Comparison of ENCODE assay signal across 21 cellular contexts in the genomic region with DNA sequence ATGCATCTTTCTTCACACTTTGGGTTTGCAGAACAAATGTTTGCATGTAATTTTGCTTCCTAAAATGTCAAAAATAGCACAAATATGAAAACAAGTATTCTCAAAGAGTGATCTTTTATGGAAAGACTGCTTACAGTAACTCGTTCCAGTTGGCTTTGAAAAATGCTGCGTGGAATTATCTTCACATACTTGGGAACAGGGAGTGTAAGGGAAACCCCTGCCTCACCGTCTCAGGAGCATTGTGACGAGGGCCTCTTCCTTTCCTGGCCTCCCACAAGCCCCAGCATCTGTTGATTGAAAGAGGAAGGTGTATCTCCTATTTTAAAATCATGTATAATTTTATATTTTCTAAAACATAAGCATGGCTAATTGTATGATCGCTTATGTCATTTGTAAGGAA. TPM values are rescaled to one million over a fixed set of nuclear protein-coding genes. Genes with fewer than 3 reads are reported as not detected.
DNase-seq lines count a peak whose midpoint lies in the region; ATAC-seq and TF ChIP-seq lines count a peak whose summit lies in the region.
"Had no signal": no experiment of that assay in that cellular context is flagged by ENCODE, and none has a peak within 500 bp of the region (broad histone marks: within the 10 kb centered on the region; RNA-seq: fewer than 3 reads in every experiment).

No MANE protein-coding gene starts in this region.

- H3K4me3 ChIP-seq in AG10803 (ENCODE audit: low read length): no peak overlapping the region
- H3K4me3 ChIP-seq in colonic mucosa: no peak overlapping the region
- no peak overlapping the region for H3K4me3 ChIP-seq in lung
- H3K4me3 ChIP-seq in skeletal muscle tissue (ENCODE audit: low read length in 3 of 3): no peak overlapping the region
- no peak overlapping the region for H3K4me3 ChIP-seq in endodermal cell (ENCODE audit: low read length)
- H3K4me3 ChIP-seq: BLaER1 treated with 17β-estradiol and CSF1 and Interleukin-3, amounts not matched to agents 10 nM and 100 nM; coronary artery; spleen had no signal

- no peaks in the 10 kb centered on the region for H3K36me3 ChIP-seq in colonic mucosa
- no peaks in the 10 kb centered on the region for H3K36me3 ChIP-seq in lung (ENCODE audit: control insufficient read depth in 2 of 2, insufficient read depth in 2 of 2, low read length in 2 of 2)
- no peaks in the 10 kb centered on the region for H3K36me3 ChIP-seq in skeletal muscle tissue (ENCODE audit: control insufficient read depth in 3 of 3, insufficient read depth in 3 of 3, low read length in 3 of 3)
- H3K36me3 ChIP-seq in endodermal cell (ENCODE audit: control insufficient read depth, insufficient read depth, low read length): no peaks in the 10 kb centered on the region
- H3K36me3 ChIP-seq: BLaER1 treated with 17β-estradiol and CSF1 and Interleukin-3, amounts not matched to agents 10 nM and 100 nM; spleen had no signal

- ATAC-seq in lung (ENCODE audit: insufficient read depth, low FRiP score): no peak
- ATAC-seq in GM21367 (IDR thresholded peaks at IDR 0.05; ENCODE audit: unreplicated experiment): no peak
- ATAC-seq: activated CD4-positive, alpha-beta T cell treated with anti-CD3 and anti-CD28 coated beads for 36 hours; HepG2 had no signal

- 42 to 45% methylated on average over 5 of the region's 5 CpGs for WGBS in lung, 2 donors
- 85 to 97% methylated on average over 3 to 5 of the region's 5 CpGs for WGBS in endodermal cell (ENCODE audit: insufficient coverage in 1 of 2, insufficient read length in 1 of 2), 2 experiments

- peaks cover 3% of the 10 kb centered on the region for H3K27me3 Mint-ChIP-seq in endodermal cell (ENCODE audit: insufficient read depth)
- H3K27me3 Mint-ChIP-seq: activated CD4-positive, alpha-beta T cell treated with anti-CD3 and anti-CD28 coated beads for 36 hours; activated naive CD8-positive, alpha-beta T cell; stimulated activated naive CD8-positive, alpha-beta T cell treated with anti-CD3 and anti-CD28 coated beads, Interleukin-15, Interleukin-2, amounts not matched to agents 100 ng/mL and 50 ng/mL, for 24 hours had no signal

- TF ChIP-seq CTCF in AG10803 (conservative IDR thresholded peaks at IDR 0.05; ENCODE audit: low read length) (no peak), colonic mucosa (IDR thresholded peaks at IDR 0.05) (no peak), lung (IDR thresholded peaks at IDR 0.05; ENCODE audit: control extremely low read depth, extremely low read depth) (no peak), endodermal cell (conservative IDR thresholded peaks at IDR 0.05) (no peak)

- no peak overlapping the region for H3K9ac ChIP-seq in colonic mucosa (ENCODE audit: low read depth in 2 of 2, low read length in 2 of 2)
- no peak overlapping the region for H3K9ac ChIP-seq in skeletal muscle tissue (ENCODE audit: low read depth in 1 of 3, low read length in 3 of 3)
- H3K9ac ChIP-seq in endodermal cell (ENCODE audit: extremely low read depth, low read length, poor library complexity, severe bottlenecking): no peak overlapping the region
- H3K9ac ChIP-seq: BLaER1 treated with 17β-estradiol and CSF1 and Interleukin-3, amounts not matched to agents 10 nM and 100 nM had no signal

- intact Hi-C loops in colonic mucosa (cut with DNase I): no loop called here

- DNase-seq in AG10803 (ENCODE audit: low read depth) (peak; percentile 47), colonic mucosa (peak; percentile 15), lung (ENCODE audit: low spot score) (peak; percentile 20), endodermal cell (no peak), RPMI8226 (no peak), MV-4-11 (lab: John Stamatoyannopoulos, UW) (no peak)
- DNase-seq: activated CD4-positive, alpha-beta T cell treated with anti-CD3 and anti-CD28 coated beads for 36 hours; foreskin melanocyte; NCI-H1417 treated with DMSO at 0.1 percent for 48 hours; NCI-H524 treated with DMSO at 0.1 percent for 48 hours; nephron progenitor cell; spleen; stimulated activated CD4-positive, alpha-beta T cell treated with anti-CD3 and anti-CD28 coated beads, Interleukin-4, amount 100 ng/mL, for 24 hours had no signal

- H3K36me3 Mint-ChIP-seq in endodermal cell (ENCODE audit: low read depth): no peaks in the 10 kb centered on the region
- H3K36me3 Mint-ChIP-seq: activated naive CD8-positive, alpha-beta T cell had no signal

- H3K27ac ChIP-seq in colonic mucosa: no peak overlapping the region
- H3K27ac ChIP-seq in lung (ENCODE audit: low read depth in 1 of 2, low read length in 1 of 2): peak overlapping the region in 1 of 2 donors; percentile 46
- peak overlapping the region; percentile 60 for H3K27ac ChIP-seq in skeletal muscle tissue (ENCODE audit: low read depth, low read length)
- H3K27ac ChIP-seq in endodermal cell (ENCODE audit: low read depth, low read length): no peak overlapping the region
- H3K27ac ChIP-seq: BLaER1 treated with 17β-estradiol and CSF1 and Interleukin-3, amounts not matched to agents 10 nM and 100 nM had no signal

- no peaks in the 10 kb centered on the region for H3K4me1 ChIP-seq in colonic mucosa
- H3K4me1 ChIP-seq in lung (ENCODE audit: control insufficient read depth in 2 of 2, insufficient read depth in 2 of 2, low read length in 2 of 2): peaks cover 0 to 16% of the 10 kb centered on the region in 2 donors
- peaks cover 0 to 10% (median 8%) of the 10 kb centered on the region in 3 donors for H3K4me1 ChIP-seq in skeletal muscle tissue (ENCODE audit: control insufficient read depth in 3 of 3, insufficient read depth in 3 of 3, low read length in 3 of 3)
- no peaks in the 10 kb centered on the region for H3K4me1 ChIP-seq in endodermal cell (ENCODE audit: control insufficient read depth, insufficient read depth, low read length)

- H3K4me1 Mint-ChIP-seq in endodermal cell: no peaks in the 10 kb centered on the region
- H3K4me1 Mint-ChIP-seq: nephron progenitor cell had no signal

- no peak overlapping the region for H3K27ac Mint-ChIP-seq in endodermal cell
- H3K27ac Mint-ChIP-seq: activated CD4-positive, alpha-beta T cell treated with anti-CD3 and anti-CD28 coated beads for 36 hours; activated naive CD8-positive, alpha-beta T cell; nephron progenitor cell; progenitor cell of endocrine pancreas; stimulated activated naive CD8-positive, alpha-beta T cell treated with anti-CD3 and anti-CD28 coated beads, Interleukin-15, Interleukin-2, amounts not matched to agents 100 ng/mL and 50 ng/mL, for 24 hours had no signal

- no peaks in the 10 kb centered on the region for H3K9me3 ChIP-seq in colonic mucosa
- peaks cover 0 to 4% of the 10 kb centered on the region in 2 donors for H3K9me3 ChIP-seq in lung (ENCODE audit: control insufficient read depth in 2 of 2, insufficient read depth in 1 of 2, low read length in 1 of 2)
- no peaks in the 10 kb centered on the region for H3K9me3 ChIP-seq in skeletal muscle tissue (ENCODE audit: control insufficient read depth in 3 of 3, low read length in 3 of 3)
- H3K9me3 ChIP-seq in endodermal cell (ENCODE audit: control insufficient read depth, low read length): peaks cover 6% of the 10 kb centered on the region
- H3K9me3 ChIP-seq: spleen had no signal

- no peaks in the 10 kb centered on the region for H3K9me3 Mint-ChIP-seq in endodermal cell
- H3K9me3 Mint-ChIP-seq: stimulated activated naive CD8-positive, alpha-beta T cell treated with anti-CD3 and anti-CD28 coated beads, Interleukin-15, Interleukin-2, amounts not matched to agents 100 ng/mL and 50 ng/mL, for 24 hours had no signal

- H3K27me3 ChIP-seq in colonic mucosa: no peaks in the 10 kb centered on the region
- H3K27me3 ChIP-seq in lung (ENCODE audit: control insufficient read depth, insufficient read depth): no peaks in the 10 kb centered on the region
- H3K27me3 ChIP-seq in skeletal muscle tissue (ENCODE audit: control insufficient read depth in 3 of 3, insufficient read depth in 3 of 3, low read length in 3 of 3): peaks cover 0 to 3% (median under 1%) of the 10 kb centered on the region in 3 donors
- H3K27me3 ChIP-seq in endodermal cell (ENCODE audit: control insufficient read depth, insufficient read depth, low read length, poor library complexity, severe bottlenecking): no peaks in the 10 kb centered on the region
- H3K27me3 ChIP-seq: BLaER1 treated with 17β-estradiol and CSF1 and Interleukin-3, amounts not matched to agents 10 nM and 100 nM; spleen had no signal

- no peak overlapping the region for H3K4me3 Mint-ChIP-seq in endodermal cell
- H3K4me3 Mint-ChIP-seq: activated CD4-positive, alpha-beta T cell treated with anti-CD3 and anti-CD28 coated beads for 36 hours; activated naive CD8-positive, alpha-beta T cell; nephron progenitor cell; stimulated activated naive CD8-positive, alpha-beta T cell treated with anti-CD3 and anti-CD28 coated beads, Interleukin-15, Interleukin-2, amounts not matched to agents 100 ng/mL and 50 ng/mL, for 24 hours had no signal

RNA-seq across cellular contexts. Expression of a gene that starts 18.3 kb away (rescaled TPM):
- total RNA-seq in colonic mucosa: 10 to 100 TPM; 17.1 to 27.3 TPM
- total RNA-seq in lung: 100 to 1,000 TPM; 320 to 565 TPM
- 100 to 1,000 TPM; 198 to 669 TPM for polyA plus RNA-seq in lung
- 35.5 TPM for total RNA-seq in skeletal muscle tissue
- 100 to 1,000 TPM in 1 of 2 donors, 10 to 100 TPM in 1; 78.5 to 124 TPM for total RNA-seq in endodermal cell
- 72.3 TPM for polyA plus RNA-seq in endodermal cell (2013, experiment 1 of 2)
- 67.4 TPM for polyA plus RNA-seq in endodermal cell (2013, experiment 2 of 2)

Comparison
In these comparisons a context has a peak if more than half of its experiments do, and no peak if none do; other contexts are left out.
1. DNase-seq: peak in AG10803 (single experiment), colonic mucosa (single experiment) and lung (single experiment); none in endodermal cell (single experiment), RPMI8226 (single experiment) and MV-4-11 (single experiment).